ENCODE assay signal across 8 cellular contexts in genomic region chr19:49450405-49450804, GRCh38. TPM values are rescaled to one million over a fixed set of nuclear protein-coding genes. Genes with fewer than 3 reads are reported as not detected.
DNase-seq lines count a peak whose midpoint lies in the region; ATAC-seq, FAIRE-seq and TF ChIP-seq lines count a peak whose summit lies in the region.

No MANE protein-coding gene starts in this region.

- POLR2A ChIA-PET in T-cell (lab: Charles Lee): interaction anchor here in 1 of 2 donors (0.6 to 0.7 kb wide), 2 partner anchors 23 to 354 kb away, joined by 3 to 7 read pairs; partner anchors contain the start of gene FLT3LG

- H3K36me3 Mint-ChIP-seq in activated CD4-positive, alpha-beta T cell treated with anti-CD3 and anti-CD28 coated beads, Interleukin-2, amount 10 ng/mL, durations not matched to agents 24 days and 14 days (ENCODE audit: low read depth): peaks cover 44% of the 10 kb centered on the region
- peaks cover 31% of the 10 kb centered on the region for H3K36me3 Mint-ChIP-seq in T-cell
- H3K36me3 Mint-ChIP-seq in stimulated activated effector memory CD8-positive, alpha-beta T cell treated with anti-CD3 and anti-CD28 coated beads, Interleukin-12 subunit alpha, Interleukin-12 subunit beta, amount 100 ng/mL, for 72 hours: peaks cover 74% of the 10 kb centered on the region

- no peak for ATAC-seq in T-cell (replicated peaks in 1 of 4)
- no peak for ATAC-seq in stimulated activated effector memory CD8-positive, alpha-beta T cell treated with anti-CD3 and anti-CD28 coated beads, Interleukin-12 subunit alpha, Interleukin-12 subunit beta, amount 100 ng/mL, for 72 hours

- FAIRE-seq in D721Med (lab: Jason Lieb, UNC) (no peak), GM19239 (lab: Jason Lieb, UNC) (no peak)

- peak overlapping the region; percentile 100 for H3K27ac Mint-ChIP-seq in activated CD4-positive, alpha-beta T cell treated with anti-CD3 and anti-CD28 coated beads, Interleukin-2, amount 10 ng/mL, durations not matched to agents 24 days and 14 days
- H3K27ac Mint-ChIP-seq in T-cell: peak overlapping the region; percentile 78 to 98
- H3K27ac Mint-ChIP-seq in stimulated activated effector memory CD8-positive, alpha-beta T cell treated with anti-CD3 and anti-CD28 coated beads, Interleukin-12 subunit alpha, Interleukin-12 subunit beta, amount 100 ng/mL, for 72 hours: peak overlapping the region; percentile 98

- H3K9me3 Mint-ChIP-seq in activated CD4-positive, alpha-beta T cell treated with anti-CD3 and anti-CD28 coated beads, Interleukin-2, amount 10 ng/mL, durations not matched to agents 24 days and 14 days: no peaks in the 10 kb centered on the region
- no peaks in the 10 kb centered on the region for H3K9me3 Mint-ChIP-seq in T-cell
- H3K9me3 Mint-ChIP-seq in stimulated activated effector memory CD8-positive, alpha-beta T cell treated with anti-CD3 and anti-CD28 coated beads, Interleukin-12 subunit alpha, Interleukin-12 subunit beta, amount 100 ng/mL, for 72 hours: no peaks in the 10 kb centered on the region

- H3K4me3 ChIP-seq in fibroblast of villous mesenchyme (ENCODE audit: low read depth, low read length): peak overlapping the region; percentile 96

- no peak for DNase-seq in activated CD4-positive, alpha-beta T cell treated with anti-CD3 and anti-CD28 coated beads, Interleukin-2, amount 10 ng/mL, durations not matched to agents 24 days and 14 days
- no peak for DNase-seq in activated CD4-positive, alpha-beta T cell treated with anti-CD3 and anti-CD28 coated beads for 1 hour
- no peak for DNase-seq in T-cell
- no peak for DNase-seq in fibroblast of villous mesenchyme (ENCODE audit: low read depth)
- no peak for DNase-seq in stimulated activated effector memory CD8-positive, alpha-beta T cell treated with anti-CD3 and anti-CD28 coated beads, Interleukin-12 subunit alpha, Interleukin-12 subunit beta, amount 100 ng/mL, for 72 hours (ENCODE audit: low spot score in 2 of 2)
- no peak for DNase-seq in D721Med (ENCODE audit: insufficient read length, low spot score)
- DNase-seq in GM19239 (ENCODE audit: insufficient read length, low spot score): no peak
- DNase-seq in EL: no peak

- no peaks in the 10 kb centered on the region for H3K27me3 Mint-ChIP-seq in activated CD4-positive, alpha-beta T cell treated with anti-CD3 and anti-CD28 coated beads, Interleukin-2, amount 10 ng/mL, durations not matched to agents 24 days and 14 days
- H3K27me3 Mint-ChIP-seq in T-cell: no peaks in the 10 kb centered on the region

- intact Hi-C loops in activated CD4-positive, alpha-beta T cell treated with anti-CD3 and anti-CD28 coated beads, Interleukin-2, amount 10 ng/mL, durations not matched to agents 24 days and 14 days (cut with micrococcal nuclease): loop anchor here (5.0 kb wide), 3 partner anchors 37 to 813 kb away; partner anchors contain the start of genes DBP, RPL13A, RRAS and SCAF1

- CTCF ChIA-PET in T-cell (lab: Charles Lee): no interaction called here

- peak overlapping the region; percentile 91 for H3K4me3 Mint-ChIP-seq in activated CD4-positive, alpha-beta T cell treated with anti-CD3 and anti-CD28 coated beads, Interleukin-2, amount 10 ng/mL, durations not matched to agents 24 days and 14 days
- H3K4me3 Mint-ChIP-seq in T-cell: peak overlapping the region; percentile 95 to 98 (median 98)
- peak overlapping the region; percentile 91 for H3K4me3 Mint-ChIP-seq in stimulated activated effector memory CD8-positive, alpha-beta T cell treated with anti-CD3 and anti-CD28 coated beads, Interleukin-12 subunit alpha, Interleukin-12 subunit beta, amount 100 ng/mL, for 72 hours

- TF ChIP-seq CTCF in fibroblast of villous mesenchyme (IDR thresholded peaks at IDR 0.05; ENCODE audit: insufficient read depth, low read depth, low read length) (no peak), D721Med (IDR thresholded peaks at IDR 0.05; ENCODE audit: insufficient read depth, missing control alignments) (no peak)

- H3K4me1 Mint-ChIP-seq in activated CD4-positive, alpha-beta T cell treated with anti-CD3 and anti-CD28 coated beads, Interleukin-2, amount 10 ng/mL, durations not matched to agents 24 days and 14 days: peaks cover 39% of the 10 kb centered on the region
- peaks cover 50 to 54% (median 53%) of the 10 kb centered on the region in 3 donors for H3K4me1 Mint-ChIP-seq in T-cell
- peaks cover 43% of the 10 kb centered on the region for H3K4me1 Mint-ChIP-seq in stimulated activated effector memory CD8-positive, alpha-beta T cell treated with anti-CD3 and anti-CD28 coated beads, Interleukin-12 subunit alpha, Interleukin-12 subunit beta, amount 100 ng/mL, for 72 hours

RNA-seq across cellular contexts. Expression of gene PIH1D1, which starts 1.2 kb away (rescaled TPM):
- 134 and 135 TPM in 2 replicates for total RNA-seq in activated CD4-positive, alpha-beta T cell treated with anti-CD3 and anti-CD28 coated beads, Interleukin-2, amount 10 ng/mL, durations not matched to agents 24 days and 14 days
- 100 to 1,000 TPM; 122 to 196 (median 163) TPM for total RNA-seq in T-cell
- 91.1 and 107 TPM in 2 replicates for total RNA-seq in fibroblast of villous mesenchyme

RNA-seq across cellular contexts. Expression of gene ALDH16A1, which starts 2.6 kb away (rescaled TPM):
- total RNA-seq in activated CD4-positive, alpha-beta T cell treated with anti-CD3 and anti-CD28 coated beads, Interleukin-2, amount 10 ng/mL, durations not matched to agents 24 days and 14 days: 27.2 and 28.4 TPM in 2 replicates
- total RNA-seq in T-cell: 10 to 100 TPM; 32.8 to 57.2 (median 46.3) TPM
- total RNA-seq in fibroblast of villous mesenchyme: 17.7 and 40.6 TPM in 2 replicates

RNA-seq across cellular contexts. Expression of gene SLC17A7, which starts 9.1 kb away (rescaled TPM):
- 0.12 and 0.54 TPM in 2 replicates for total RNA-seq in activated CD4-positive, alpha-beta T cell treated with anti-CD3 and anti-CD28 coated beads, Interleukin-2, amount 10 ng/mL, durations not matched to agents 24 days and 14 days
- total RNA-seq in T-cell (under 1 TPM in 2 of 5 donors, not detected in 3; 0.09 to 0.20 TPM), fibroblast of villous mesenchyme (not detected in 2 replicates)

RNA-seq across cellular contexts. Expression of gene FLT3LG, which starts 23.6 kb away (rescaled TPM):
- total RNA-seq in activated CD4-positive, alpha-beta T cell treated with anti-CD3 and anti-CD28 coated beads, Interleukin-2, amount 10 ng/mL, durations not matched to agents 24 days and 14 days: 51.8 and 57.6 TPM in 2 replicates
- 100 to 1,000 TPM; 238 to 356 (median 260) TPM for total RNA-seq in T-cell
- 2.6 and 4.8 TPM in 2 replicates for total RNA-seq in fibroblast of villous mesenchyme

RNA-seq across cellular contexts. Expression of gene GFY, which starts 25.2 kb away (rescaled TPM):
- total RNA-seq in activated CD4-positive, alpha-beta T cell treated with anti-CD3 and anti-CD28 coated beads, Interleukin-2, amount 10 ng/mL, durations not matched to agents 24 days and 14 days: not detected in 2 replicates
- under 1 TPM in 1 of 5 donors, not detected in 4; 0.16 TPM for total RNA-seq in T-cell
- not detected in 2 replicates for total RNA-seq in fibroblast of villous mesenchyme
